2 cellular contexts compared by ENCODE assay signal in the genomic region with DNA sequence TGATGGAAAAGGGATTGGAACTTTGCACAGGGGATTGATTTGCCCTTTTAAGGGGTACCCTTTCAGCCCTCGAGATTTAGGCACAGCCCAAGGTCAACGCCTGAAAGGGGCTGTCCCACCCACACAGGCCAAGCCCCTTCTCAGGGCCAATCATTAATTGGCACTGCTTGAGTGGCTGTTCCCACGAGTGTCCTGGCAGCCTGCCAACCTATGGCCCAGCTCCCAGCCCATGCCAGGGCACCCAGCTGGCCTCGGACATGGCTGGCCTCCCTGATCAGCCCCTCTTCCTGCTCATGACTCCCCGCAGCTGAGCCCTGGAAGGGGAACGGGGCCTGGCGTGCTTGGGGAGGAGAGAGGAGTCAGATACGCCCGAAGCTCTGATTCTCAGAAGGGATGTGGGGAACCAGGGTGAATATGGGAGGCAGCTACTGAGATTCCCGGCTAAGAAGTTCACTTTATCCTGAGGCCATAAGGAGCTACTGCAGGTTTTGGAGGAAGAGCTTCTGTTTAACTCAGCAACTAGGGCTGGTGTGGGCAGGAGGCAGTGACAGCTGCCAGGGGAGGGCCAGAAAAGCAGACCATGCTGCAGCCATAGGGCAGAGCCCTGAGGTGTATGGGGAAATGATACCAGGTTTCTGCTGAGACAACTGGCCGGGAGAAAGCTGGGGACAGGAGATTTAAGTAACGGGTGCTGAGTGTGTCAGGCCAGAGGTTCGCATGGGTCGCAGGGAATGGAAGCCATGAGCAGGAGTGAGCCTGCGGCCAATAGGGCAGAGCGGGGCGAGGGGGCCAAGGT.
TF ChIP-seq lines count a peak whose summit lies in the region.

No MANE protein-coding gene starts in this region.

TF ChIP-seq in SK-N-SH, 30 proteins besides CTCF, POLR2A, EP300 and RAD21 (continued from another document):
- TF ChIP-seq, protein P1, sequence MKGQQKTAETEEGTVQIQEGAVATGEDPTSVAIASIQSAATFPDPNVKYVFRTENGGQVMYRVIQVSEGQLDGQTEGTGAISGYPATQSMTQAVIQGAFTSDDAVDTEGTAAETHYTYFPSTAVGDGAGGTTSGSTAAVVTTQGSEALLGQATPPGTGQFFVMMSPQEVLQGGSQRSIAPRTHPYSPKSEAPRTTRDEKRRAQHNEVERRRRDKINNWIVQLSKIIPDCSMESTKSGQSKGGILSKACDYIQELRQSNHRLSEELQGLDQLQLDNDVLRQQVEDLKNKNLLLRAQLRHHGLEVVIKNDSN (IDR thresholded peaks at IDR 0.05; ENCODE audit: borderline replicate concordance, low read depth) = no peak

TF ChIP-seq in SK-N-SH treated with all-trans-retinoic acid at 6 μM for 48 hours, 23 proteins besides CTCF, POLR2A, EP300 and RAD21 (continued from another document):
- TF ChIP-seq, protein P2, sequence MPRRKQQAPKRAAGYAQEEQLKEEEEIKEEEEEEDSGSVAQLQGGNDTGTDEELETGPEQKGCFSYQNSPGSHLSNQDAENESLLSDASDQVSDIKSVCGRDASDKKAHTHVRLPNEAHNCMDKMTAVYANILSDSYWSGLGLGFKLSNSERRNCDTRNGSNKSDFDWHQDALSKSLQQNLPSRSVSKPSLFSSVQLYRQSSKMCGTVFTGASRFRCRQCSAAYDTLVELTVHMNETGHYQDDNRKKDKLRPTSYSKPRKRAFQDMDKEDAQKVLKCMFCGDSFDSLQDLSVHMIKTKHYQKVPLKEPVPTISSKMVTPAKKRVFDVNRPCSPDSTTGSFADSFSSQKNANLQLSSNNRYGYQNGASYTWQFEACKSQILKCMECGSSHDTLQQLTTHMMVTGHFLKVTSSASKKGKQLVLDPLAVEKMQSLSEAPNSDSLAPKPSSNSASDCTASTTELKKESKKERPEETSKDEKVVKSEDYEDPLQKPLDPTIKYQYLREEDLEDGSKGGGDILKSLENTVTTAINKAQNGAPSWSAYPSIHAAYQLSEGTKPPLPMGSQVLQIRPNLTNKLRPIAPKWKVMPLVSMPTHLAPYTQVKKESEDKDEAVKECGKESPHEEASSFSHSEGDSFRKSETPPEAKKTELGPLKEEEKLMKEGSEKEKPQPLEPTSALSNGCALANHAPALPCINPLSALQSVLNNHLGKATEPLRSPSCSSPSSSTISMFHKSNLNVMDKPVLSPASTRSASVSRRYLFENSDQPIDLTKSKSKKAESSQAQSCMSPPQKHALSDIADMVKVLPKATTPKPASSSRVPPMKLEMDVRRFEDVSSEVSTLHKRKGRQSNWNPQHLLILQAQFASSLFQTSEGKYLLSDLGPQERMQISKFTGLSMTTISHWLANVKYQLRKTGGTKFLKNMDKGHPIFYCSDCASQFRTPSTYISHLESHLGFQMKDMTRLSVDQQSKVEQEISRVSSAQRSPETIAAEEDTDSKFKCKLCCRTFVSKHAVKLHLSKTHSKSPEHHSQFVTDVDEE (CRISPR knock-in tag; IDR thresholded peaks at IDR 0.05) = no peak
- TF ChIP-seq ARNTL (CRISPR knock-in tag; IDR thresholded peaks at IDR 0.05; ENCODE audit: borderline replicate concordance, low read depth) (no peak), ISL1 (CRISPR knock-in tag; IDR thresholded peaks at IDR 0.05) (no peak), ESRRG (CRISPR knock-in tag; IDR thresholded peaks at IDR 0.05) (no peak), ZNF8 (CRISPR knock-in tag; IDR thresholded peaks at IDR 0.05) (no peak), SNAI2 (CRISPR knock-in tag; IDR thresholded peaks at IDR 0.05) (no peak), GLIS3 (CRISPR knock-in tag; IDR thresholded peaks at IDR 0.05) (no peak)
- TF ChIP-seq, protein P3, sequence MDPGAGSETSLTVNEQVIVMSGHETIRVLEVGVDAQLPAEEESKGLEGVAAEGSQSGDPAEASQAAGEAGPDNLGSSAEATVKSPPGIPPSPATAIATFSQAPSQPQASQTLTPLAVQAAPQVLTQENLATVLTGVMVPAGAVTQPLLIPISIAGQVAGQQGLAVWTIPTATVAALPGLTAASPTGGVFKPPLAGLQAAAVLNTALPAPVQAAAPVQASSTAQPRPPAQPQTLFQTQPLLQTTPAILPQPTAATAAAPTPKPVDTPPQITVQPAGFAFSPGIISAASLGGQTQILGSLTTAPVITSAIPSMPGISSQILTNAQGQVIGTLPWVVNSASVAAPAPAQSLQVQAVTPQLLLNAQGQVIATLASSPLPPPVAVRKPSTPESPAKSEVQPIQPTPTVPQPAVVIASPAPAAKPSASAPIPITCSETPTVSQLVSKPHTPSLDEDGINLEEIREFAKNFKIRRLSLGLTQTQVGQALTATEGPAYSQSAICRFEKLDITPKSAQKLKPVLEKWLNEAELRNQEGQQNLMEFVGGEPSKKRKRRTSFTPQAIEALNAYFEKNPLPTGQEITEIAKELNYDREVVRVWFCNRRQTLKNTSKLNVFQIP (CRISPR knock-in tag; IDR thresholded peaks at IDR 0.05; ENCODE audit: borderline replicate concordance, low read depth) = no peak
